Comparison of ENCODE assay signal across 8 cellular contexts in the genomic region with DNA sequence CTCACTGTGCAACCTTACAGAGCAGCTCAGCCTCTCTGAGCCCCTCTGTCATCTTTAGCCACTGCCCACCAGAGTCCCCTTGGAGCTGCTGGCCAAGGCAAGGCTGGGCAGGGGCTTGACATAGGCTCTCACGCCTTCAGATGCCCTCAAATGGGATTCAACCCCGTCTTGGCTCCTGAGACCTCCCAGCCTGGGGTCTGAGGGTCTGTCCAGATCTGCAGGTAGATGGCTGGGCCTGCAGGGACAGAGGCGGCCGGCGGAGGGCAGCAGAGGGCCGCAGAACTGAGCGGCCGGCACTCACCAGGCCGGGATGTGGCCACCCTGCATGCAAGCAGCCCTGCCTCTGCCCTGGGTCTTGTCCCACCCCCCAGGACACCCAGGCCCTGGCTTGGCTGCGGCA. TPM values are rescaled to one million over a fixed set of nuclear protein-coding genes. Genes with fewer than 3 reads are reported as not detected.
DNase-seq lines count a peak whose midpoint lies in the region; ATAC-seq, FAIRE-seq and TF ChIP-seq lines count a peak whose summit lies in the region.

No MANE protein-coding gene starts in this region.

- H3K9me3 Mint-ChIP-seq in naive B cell, result no peaks in the 10 kb centered on the region

- DNase-seq in AG08395 (ENCODE audit: low spot score) (peak; percentile 73), GM18507 (ENCODE audit: extremely low spot score, insufficient read length, low read depth) (peak; percentile 53), NCI-H82 (lab: John Stamatoyannopoulos, UW) (peak; percentile 72), activated T-cell treated with anti-CD3 and anti-CD28 coated beads for 1 hour (ENCODE audit: low read depth) (peak; percentile 35), epithelial cell of proximal tubule (ENCODE audit: low read depth) (no peak), naive B cell (peak; percentile 53)
- peak in 5 of 6 experiments; percentile 7 to 38 (median 23) for DNase-seq in stimulated activated naive CD4-positive, alpha-beta T cell (lab: John Stamatoyannopoulos, UW)

- no peak overlapping the region for H3K4me3 ChIP-seq in epithelial cell of proximal tubule (ENCODE audit: low read depth, low read length)

- no peaks in the 10 kb centered on the region for H3K36me3 Mint-ChIP-seq in naive B cell

- ATAC-seq in naive B cell (ENCODE audit: low read depth in 2 of 2), result peak; percentile 58 to 73
- ATAC-seq in HG03378 (IDR thresholded peaks at IDR 0.05; ENCODE audit: unreplicated experiment), result no peak

- peak; percentile 73 for TF ChIP-seq CTCF in epithelial cell of proximal tubule (conservative IDR thresholded peaks at IDR 0.05; ENCODE audit: low read depth, low read length)

- H3K4me3 Mint-ChIP-seq in naive B cell, result no peak overlapping the region

- peak; percentile 69 for FAIRE-seq in GM18507 (lab: Jason Lieb, UNC)

- no peak overlapping the region for H3K27ac Mint-ChIP-seq in naive B cell

- peaks cover 0 to 27% (median 20%) of the 10 kb centered on the region in 3 donors for H3K27me3 Mint-ChIP-seq in naive B cell

- H3K4me1 Mint-ChIP-seq in naive B cell, result no peaks in the 10 kb centered on the region

RNA-seq across cellular contexts. Expression of a gene that starts 18.2 kb away (rescaled TPM):
- total RNA-seq in epithelial cell of proximal tubule, result 1.2 and 2.1 TPM in 2 replicates
- polyA plus RNA-seq in naive B cell (ENCODE audit: low read depth in 6 of 6), result under 1 TPM in 1 of 6 donors, not detected in 5; 0.05 TPM

RNA-seq across cellular contexts. Expression of a gene that starts 48.2 kb away (rescaled TPM):
- 1.1 and 2.8 TPM in 2 replicates for total RNA-seq in epithelial cell of proximal tubule
- 1 to 10 TPM in 3 of 6 donors, under 1 TPM in 3; 0.58 to 3.0 (median 0.88) TPM for polyA plus RNA-seq in naive B cell (ENCODE audit: low read depth in 6 of 6)
